ENCODE assay signal across 1 cellular context in genomic region chr2:219499555-219499954, GRCh38.
TF ChIP-seq lines count a peak whose summit lies in the region.

No MANE protein-coding gene starts in this region.

TF ChIP-seq in HepG2, 621 proteins besides CTCF, POLR2A, EP300 and RAD21:
- TF ChIP-seq RBM22 (optimal IDR thresholded peaks at IDR 0.05; ENCODE audit: low read length), result peak; percentile 20
- 0 out of 2 replicates have a peak, but pooled peaks have one; percentile 8 for TF ChIP-seq STAT6 (CRISPR knock-in tag; IDR thresholded peaks at IDR 0.05; ENCODE audit: borderline replicate concordance)
- 0 out of 2 replicates have a peak, but pooled peaks have one; percentile 13 for TF ChIP-seq POLR2AphosphoS5 (IDR thresholded peaks at IDR 0.05; ENCODE audit: low read depth, low read length)
- no peak for TF ChIP-seq ZNF180 (CRISPR knock-in tag; IDR thresholded peaks at IDR 0.05; ENCODE audit: borderline replicate concordance, low read depth)
